Comparison of ENCODE assay signal across 8 cellular contexts in the genomic region with DNA sequence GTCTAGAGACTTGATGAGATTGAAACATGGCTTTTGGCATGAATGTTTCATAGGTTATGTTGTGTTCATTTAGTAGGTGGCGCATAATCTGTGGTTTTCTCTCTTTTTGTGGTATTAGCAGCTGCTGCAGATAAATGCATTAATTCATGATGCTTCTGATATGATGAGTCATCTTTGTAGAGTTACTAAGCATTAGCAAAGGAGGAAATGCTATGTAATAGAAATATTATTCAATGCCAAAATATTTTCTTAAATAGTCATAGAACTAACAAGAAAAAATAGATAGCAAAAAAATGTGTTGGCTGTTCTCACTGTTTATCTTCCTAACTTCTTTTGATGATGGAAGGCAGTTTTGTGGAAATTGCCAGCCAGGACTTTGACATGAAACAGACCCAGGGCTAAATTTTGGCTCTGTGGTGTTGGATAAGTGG. TPM values are rescaled to one million over a fixed set of nuclear protein-coding genes. Genes with fewer than 3 reads are reported as not detected.
DNase-seq lines count a peak whose midpoint lies in the region; ATAC-seq, FAIRE-seq and TF ChIP-seq lines count a peak whose summit lies in the region.

No MANE protein-coding gene starts in this region.

- H3K4me2 ChIP-seq in BLaER1, result peak overlapping the region; percentile 21

- peaks cover 0 to 10% of the 10 kb centered on the region in 2 donors for H3K36me3 Mint-ChIP-seq in naive B cell

- H3K27me3 ChIP-seq in BLaER1 (peaks cover 29% of the 10 kb centered on the region), bronchial epithelial cell (ENCODE audit: control insufficient read depth, insufficient read depth, low read length) (no peaks in the 10 kb centered on the region)

- no peak overlapping the region for H3K9ac ChIP-seq in BLaER1

- H3K27ac Mint-ChIP-seq in naive B cell, result no peak overlapping the region

- no peak overlapping the region for H3K27ac ChIP-seq in BLaER1

- no peaks in the 10 kb centered on the region for H3K9me3 ChIP-seq in BLaER1

- H3K4me3 Mint-ChIP-seq in naive B cell, result peak overlapping the region; percentile 14 to 90 (median 50)

- H3K36me3 ChIP-seq in BLaER1, result no peaks in the 10 kb centered on the region
- H3K36me3 ChIP-seq in bronchial epithelial cell (ENCODE audit: control insufficient read depth, insufficient read depth, low read length), result no peaks in the 10 kb centered on the region

- ATAC-seq in naive B cell (ENCODE audit: low read depth in 2 of 2), result no peak
- ATAC-seq in GM18502 (IDR thresholded peaks at IDR 0.05; ENCODE audit: poor library complexity, unreplicated experiment), result no peak
- no peak for ATAC-seq in GM18519 (IDR thresholded peaks at IDR 0.05; ENCODE audit: low FRiP score, unreplicated experiment)
- no peak for ATAC-seq in GM19035 (IDR thresholded peaks at IDR 0.05; ENCODE audit: unreplicated experiment)

- H3K27me3 Mint-ChIP-seq in naive B cell, result no peaks in the 10 kb centered on the region

- peaks cover 26 to 42% (median 36%) of the 10 kb centered on the region in 3 donors for H3K4me1 Mint-ChIP-seq in naive B cell

- no peak overlapping the region for H3K4me3 ChIP-seq in BLaER1
- peak overlapping the region; percentile 30 for H3K4me3 ChIP-seq in bronchial epithelial cell (ENCODE audit: low read depth, low read length)

- no peak for FAIRE-seq in bronchial epithelial cell (lab: Jason Lieb, UNC)

- no peaks in the 10 kb centered on the region for H3K9me3 Mint-ChIP-seq in naive B cell

- DNase-seq in LoVo (ENCODE audit: low spot score) (peak; percentile 1), bronchial epithelial cell (ENCODE audit: low read depth) (peak; percentile 85), naive B cell (no peak), NCI-H2107 treated with DMSO at 0.1 percent for 48 hours (lab: John Stamatoyannopoulos, UW; ENCODE audit: unreplicated experiment) (no peak)

- H3K4me1 ChIP-seq in BLaER1, result peaks cover 16% of the 10 kb centered on the region

- H4K20me1 ChIP-seq in BLaER1, result peaks cover 43% of the 10 kb centered on the region

- TF ChIP-seq CTCF in bronchial epithelial cell (IDR thresholded peaks at IDR 0.05; ENCODE audit: insufficient read depth, low read length, severe bottlenecking), result no peak

RNA-seq across cellular contexts. Expression of gene ZXDB, which starts 3.6 kb away (rescaled TPM):
- 11.1 and 17.9 TPM in 2 replicates for total RNA-seq in bronchial epithelial cell
- polyA plus RNA-seq in naive B cell (ENCODE audit: low read depth in 6 of 6), result 10 to 100 TPM in 1 of 6 donors, 1 to 10 TPM in 5; 1.0 to 13.8 (median 8.7) TPM

Comparison
In these comparisons a context has a peak if more than half of its experiments do, and no peak if none do; other contexts are left out.
1. DNase-seq: peak in LoVo (single experiment) and bronchial epithelial cell (single experiment); none in naive B cell (single experiment) and NCI-H2107 treated with DMSO at 0.1 percent for 48 hours (single experiment).